In genomic region chr5:82855893-82856292, GRCh38 we compare ENCODE assay signal across 21 cellular contexts.
A peak's percentile ranks its signal among the peaks of the same experiment; 100 is the strongest.
DNase-seq lines count a peak whose midpoint lies in the region; TF ChIP-seq lines count a peak whose summit lies in the region.
"Had no signal": no experiment of that assay in that cellular context is flagged by ENCODE, and none has a peak within 500 bp of the region (broad histone marks: within the 10 kb centered on the region; RNA-seq: fewer than 3 reads in every experiment).

No MANE protein-coding gene starts in this region.

- H3K36me3 Mint-ChIP-seq in brain (no peaks in the 10 kb centered on the region), nephron (ENCODE audit: low read depth) (no peaks in the 10 kb centered on the region), immature natural killer cell (no peaks in the 10 kb centered on the region)
- H3K36me3 Mint-ChIP-seq: CD4-positive, alpha-beta memory T cell had no signal

- peak; percentile 18 to 28 for DNase-seq in NCI-H187 (lab: John Stamatoyannopoulos, UW)
- DNase-seq in SK-N-DZ (ENCODE audit: low spot score) = peak; percentile 19
- DNase-seq in effector CD4-positive, alpha-beta T cell = no peak
- no peak for DNase-seq in immature natural killer cell
- DNase-seq in dermis blood vessel endothelial cell = no peak
- DNase-seq in T1000 (lab: John Stamatoyannopoulos, UW) = no peak
- DNase-seq: ACHN; CD4-positive, alpha-beta memory T cell; DMS153; H9; HFFc6; MG63; NCI-H1048; NCI-H146; NCI-H2227 treated with DMSO at 0.1 percent for 48 hours; NCI-H524; NCI-H774; NK-92 treated with Interleukin-12 subunit alpha and Interleukin-12 subunit beta, amount 100 ng/mL, for 24 hours; SIG-M5 had no signal

- H3K27me3 Mint-ChIP-seq in brain = no peaks in the 10 kb centered on the region
- no peaks in the 10 kb centered on the region for H3K27me3 Mint-ChIP-seq in nephron (ENCODE audit: low read depth)
- H3K27me3 Mint-ChIP-seq in immature natural killer cell (ENCODE audit: low read depth in 3 of 3) = peaks cover 0 to 2% (median 0%) of the 10 kb centered on the region in 3 donors

- H3K9me3 Mint-ChIP-seq in brain = no peaks in the 10 kb centered on the region
- no peaks in the 10 kb centered on the region for H3K9me3 Mint-ChIP-seq in nephron
- no peaks in the 10 kb centered on the region for H3K9me3 Mint-ChIP-seq in immature natural killer cell
- H3K9me3 Mint-ChIP-seq: CD4-positive, alpha-beta memory T cell; H9; HFFc6 had no signal

- H3K27ac Mint-ChIP-seq in brain (peak overlapping the region in 4 of 5 experiments; percentile 46 to 92 (median 58)), nephron (peak overlapping the region; percentile 86 to 97 (median 95)), immature natural killer cell (no peak overlapping the region)
- H3K27ac Mint-ChIP-seq: CD4-positive, alpha-beta memory T cell; HFFc6 had no signal

- H3K4me1 Mint-ChIP-seq in brain (peaks cover 57% of the 10 kb centered on the region), nephron (peaks cover 77% of the 10 kb centered on the region), immature natural killer cell (no peaks in the 10 kb centered on the region)
- H3K4me1 Mint-ChIP-seq: CD4-positive, alpha-beta memory T cell had no signal

- no peak overlapping the region for H3K4me3 Mint-ChIP-seq in brain
- no peak overlapping the region for H3K4me3 Mint-ChIP-seq in nephron
- no peak overlapping the region for H3K4me3 Mint-ChIP-seq in immature natural killer cell
- H3K4me3 Mint-ChIP-seq: CD4-positive, alpha-beta memory T cell; H9; HFFc6 had no signal

- no peak for TF ChIP-seq CTCF in brain (conservative IDR thresholded peaks at IDR 0.05)
- TF ChIP-seq CTCF in nephron (IDR thresholded peaks at IDR 0.05; ENCODE audit: unreplicated experiment in 3 of 3) = no peak

Comparison
In these comparisons a context has a peak if more than half of its experiments do, and no peak if none do; other contexts are left out.
1. DNase-seq: peak in NCI-H187 (2 of 2) and SK-N-DZ (single experiment); none in effector CD4-positive, alpha-beta T cell (single experiment), immature natural killer cell (0 of 3), dermis blood vessel endothelial cell (single experiment) and T1000 (single experiment).
2. H3K27ac Mint-ChIP-seq: peak in brain (4 of 5) and nephron (3 of 3); none in immature natural killer cell (0 of 6).